In genomic region chr5:58411372-58411771, GRCh38 we compare ENCODE assay signal across 1 cellular context.
TF ChIP-seq lines count a peak whose summit lies in the region.

No MANE protein-coding gene starts in this region.

TF ChIP-seq in IMR-90, 13 proteins besides CTCF, POLR2A, EP300 and RAD21:
- no peak for TF ChIP-seq NFE2L2 (IDR thresholded peaks at IDR 0.05; ENCODE audit: low read depth, low read length)
- no peak for TF ChIP-seq USF2 (IDR thresholded peaks at IDR 0.05; ENCODE audit: low read depth, low read length)
- no peak for TF ChIP-seq RCOR1 (IDR thresholded peaks at IDR 0.05; ENCODE audit: insufficient replicate concordance, low read length)
TF ChIP-seq in IMR-90: peak in this region for 0.
